34 cellular contexts compared by ENCODE assay signal in genomic region chr6:117391874-117392583, GRCh38. TPM values are rescaled to one million over a fixed set of nuclear protein-coding genes. Genes with fewer than 3 reads are reported as not detected.
"Had no signal": no experiment of that assay in that cellular context is flagged by ENCODE, and none has a peak within 500 bp of the region (broad histone marks: within the 10 kb centered on the region; RNA-seq: fewer than 3 reads in every experiment).

No MANE protein-coding gene starts in this region.

- DNase-seq: activated B cell treated with CpG ODN at 0.5 μM for 24 hours; activated CD4-positive, alpha-beta T cell treated with anti-CD3 and anti-CD28 coated beads for 48 hours; activated CD4-positive, alpha-beta T cell treated with anti-CD3 and anti-CD28 coated beads, Interleukin-2, amount 50 U/mL, for 1 hour; activated CD4-positive, alpha-beta T cell treated with anti-CD3 and anti-CD28 coated beads, Interleukin-2, amount 50 U/mL, for 48 hours; activated CD8-positive, alpha-beta memory T cell treated with anti-CD3 and anti-CD28 coated beads for 24 hours; activated CD8-positive, alpha-beta T cell treated with anti-CD3 and anti-CD28 coated beads for 36 hours; activated effector memory CD4-positive, alpha-beta T cell treated with Interleukin-2 at 50 U/mL for 16 hours; activated gamma-delta T cell treated with Interleukin-2 at 50 U/mL for 16 hours; activated naive CD4-positive, alpha-beta T cell treated with anti-CD3 and anti-CD28 coated beads, Interleukin-2, amount 50 U/mL, for 16 hours; activated naive CD4-positive, alpha-beta T cell treated with Interleukin-2 at 50 U/mL for 16 hours; activated T-cell treated with anti-CD3 and anti-CD28 coated beads, Interleukin-2, amount 50 U/mL, for 4 hours; amniotic stem cell; anterior cingulate cortex; brain microvascular endothelial cell; caudate nucleus; cortex of kidney; dermis blood vessel endothelial cell; effector CD4-positive, alpha-beta T cell; effector memory CD8-positive, alpha-beta T cell; erythroblast; foreskin keratinocyte; gastrocnemius medialis; glutamatergic neuron; T-helper 1 cell; T-helper 17 cell; T1000; WERI-Rb-1 had no signal

- ATAC-seq: activated CD4-positive, CD25-positive, alpha-beta regulatory T cell treated with anti-CD3 and anti-CD28 coated beads, Interleukin-2, amount 50 U/mL, for 24 hours; activated CD8-positive, alpha-beta T cell treated with anti-CD3 and anti-CD28 coated beads for 36 hours; activated T-cell treated with anti-CD3 and anti-CD28 coated beads, Interleukin-2, amount 50 U/mL, for 4 hours; activated T-helper 17 cell treated with anti-CD3 and anti-CD28 coated beads, Interleukin-2, amount 50 U/mL, for 72 hours; effector memory CD8-positive, alpha-beta T cell; foreskin keratinocyte; gastrocnemius medialis; T-helper 17 cell had no signal

- H3K27me3 ChIP-seq: brain microvascular endothelial cell, esophagus muscularis mucosa, foreskin keratinocyte, gastrocnemius medialis had no signal

- H3K4me3 ChIP-seq: esophagus muscularis mucosa, gastrocnemius medialis had no signal

- H3K27ac ChIP-seq: brain microvascular endothelial cell, esophagus muscularis mucosa, foreskin keratinocyte, gastrocnemius medialis, WERI-Rb-1 had no signal

- H3K9me3 ChIP-seq: esophagus muscularis mucosa, gastrocnemius medialis had no signal

- FAIRE-seq: astrocyte, bronchial epithelial cell, colon had no signal

- H3K36me3 ChIP-seq: brain microvascular endothelial cell, esophagus muscularis mucosa, gastrocnemius medialis, WERI-Rb-1 had no signal

RNA-seq across cellular contexts. Expression of gene ROS1, which starts 33.7 kb away (rescaled TPM):
- total RNA-seq: activated B cell treated with CpG ODN at 0.5 μM for 24 hours; activated CD8-positive, alpha-beta T cell treated with anti-CD3 and anti-CD28 coated beads for 36 hours; activated T-helper 17 cell treated with anti-CD3 and anti-CD28 coated beads, Interleukin-2, amount 50 U/mL, for 72 hours; astrocyte; chondrocyte; foreskin keratinocyte; gastrocnemius medialis; T-helper 17 cell had no signal
